29 cellular contexts compared by ENCODE assay signal in the genomic region with DNA sequence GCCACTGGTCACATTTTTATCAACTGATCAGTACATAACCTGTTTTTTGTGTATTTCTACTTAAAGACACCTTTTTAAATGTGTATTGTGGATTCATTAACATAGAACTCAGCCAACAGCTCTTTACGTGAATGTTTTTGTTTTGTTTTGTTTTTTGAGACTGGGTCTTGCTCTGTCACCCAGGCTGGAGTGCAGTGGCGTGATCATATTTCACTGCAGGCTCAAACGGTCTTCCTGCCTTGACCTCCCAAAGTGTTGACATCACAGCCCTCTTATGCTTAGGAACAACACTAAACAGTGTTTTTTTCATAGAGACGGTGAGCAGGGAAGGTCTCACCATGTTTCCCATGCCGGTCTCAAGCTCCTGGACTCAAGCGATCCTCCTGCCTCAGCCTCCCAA. TPM values are rescaled to one million over a fixed set of nuclear protein-coding genes. Genes with fewer than 3 reads are reported as not detected.
"Had no signal": no experiment of that assay in that cellular context is flagged by ENCODE, and none has a peak within 500 bp of the region (broad histone marks: within the 10 kb centered on the region; RNA-seq: fewer than 3 reads in every experiment).

No MANE protein-coding gene starts in this region.

- H3K27ac ChIP-seq: coronary artery, esophagus squamous epithelium, heart right ventricle, ovary, stomach, thyroid gland, vagina had no signal

- H3K36me3 ChIP-seq: ovary had no signal

- H3K4me3 Mint-ChIP-seq: naive thymus-derived CD8-positive, alpha-beta T cell; stimulated activated effector memory CD8-positive, alpha-beta T cell treated with anti-CD3 and anti-CD28 coated beads, Interleukin-12 subunit alpha, Interleukin-12 subunit beta, amount 100 ng/mL, for 72 hours had no signal

- H3K4me1 ChIP-seq: esophagus squamous epithelium, heart right ventricle, stomach, thyroid gland, vagina had no signal

- FAIRE-seq: endometrium, keratinocyte had no signal

- H3K27me3 ChIP-seq: esophagus squamous epithelium, heart right ventricle, ovary, stomach, thyroid gland, vagina had no signal

- H3K9me3 ChIP-seq: esophagus squamous epithelium, heart right ventricle, ovary, stomach, thyroid gland, vagina had no signal

- H3K27me3 Mint-ChIP-seq: naive thymus-derived CD8-positive, alpha-beta T cell had no signal

- H3K4me2 ChIP-seq: smooth muscle cell had no signal

- H3K27ac Mint-ChIP-seq: stimulated activated effector memory CD8-positive, alpha-beta T cell treated with anti-CD3 and anti-CD28 coated beads, Interleukin-12 subunit alpha, Interleukin-12 subunit beta, amount 100 ng/mL, for 72 hours had no signal

- DNase-seq: dermis blood vessel endothelial cell; effector memory CD4-positive, alpha-beta T cell; erythroblast; esophagus squamous epithelium; foreskin melanocyte; glutamatergic neuron; heart right ventricle; hippocampal formation; naive thymus-derived CD8-positive, alpha-beta T cell; occipital lobe; ovary; posterior cingulate gyrus; retina; stimulated activated CD4-positive, alpha-beta T cell treated with anti-CD3 and anti-CD28 coated beads, Interleukin-12 subunit alpha, Interleukin-12 subunit beta, amount 100 ng/mL, for 4 hours; stimulated activated CD4-positive, alpha-beta T cell treated with anti-CD3 and anti-CD28 coated beads, Interleukin-1b, Interleukin-23, amount 100 ng/mL, for 48 hours; stimulated activated CD4-positive, alpha-beta T cell treated with anti-CD3 and anti-CD28 coated beads, Interleukin-4, amount 100 ng/mL, for 24 hours; stimulated activated naive CD4-positive, alpha-beta T cell treated with Interleukin-2 at 50 U/mL for 16 hours; stomach; thyroid gland; trophoblast cell had no signal

- H3K4me3 ChIP-seq: coronary artery, esophagus squamous epithelium, heart right ventricle, ovary, smooth muscle cell, stomach, thyroid gland, vagina had no signal

- ATAC-seq: left lobe of liver; naive thymus-derived CD8-positive, alpha-beta T cell; sciatic nerve; stimulated activated effector memory CD8-positive, alpha-beta T cell treated with anti-CD3 and anti-CD28 coated beads, Interleukin-12 subunit alpha, Interleukin-12 subunit beta, amount 100 ng/mL, for 72 hours had no signal

- H3K9me3 Mint-ChIP-seq: naive thymus-derived CD8-positive, alpha-beta T cell; stimulated activated effector memory CD8-positive, alpha-beta T cell treated with anti-CD3 and anti-CD28 coated beads, Interleukin-12 subunit alpha, Interleukin-12 subunit beta, amount 100 ng/mL, for 72 hours had no signal

- H3K4me1 Mint-ChIP-seq: stimulated activated effector memory CD8-positive, alpha-beta T cell treated with anti-CD3 and anti-CD28 coated beads, Interleukin-12 subunit alpha, Interleukin-12 subunit beta, amount 100 ng/mL, for 72 hours had no signal

RNA-seq across cellular contexts. Expression of gene HYKK, which starts 42.8 kb away (rescaled TPM):
- polyA plus RNA-seq: neural cell had no signal
